ENCODE assay signal across 19 cellular contexts in the genomic region with DNA sequence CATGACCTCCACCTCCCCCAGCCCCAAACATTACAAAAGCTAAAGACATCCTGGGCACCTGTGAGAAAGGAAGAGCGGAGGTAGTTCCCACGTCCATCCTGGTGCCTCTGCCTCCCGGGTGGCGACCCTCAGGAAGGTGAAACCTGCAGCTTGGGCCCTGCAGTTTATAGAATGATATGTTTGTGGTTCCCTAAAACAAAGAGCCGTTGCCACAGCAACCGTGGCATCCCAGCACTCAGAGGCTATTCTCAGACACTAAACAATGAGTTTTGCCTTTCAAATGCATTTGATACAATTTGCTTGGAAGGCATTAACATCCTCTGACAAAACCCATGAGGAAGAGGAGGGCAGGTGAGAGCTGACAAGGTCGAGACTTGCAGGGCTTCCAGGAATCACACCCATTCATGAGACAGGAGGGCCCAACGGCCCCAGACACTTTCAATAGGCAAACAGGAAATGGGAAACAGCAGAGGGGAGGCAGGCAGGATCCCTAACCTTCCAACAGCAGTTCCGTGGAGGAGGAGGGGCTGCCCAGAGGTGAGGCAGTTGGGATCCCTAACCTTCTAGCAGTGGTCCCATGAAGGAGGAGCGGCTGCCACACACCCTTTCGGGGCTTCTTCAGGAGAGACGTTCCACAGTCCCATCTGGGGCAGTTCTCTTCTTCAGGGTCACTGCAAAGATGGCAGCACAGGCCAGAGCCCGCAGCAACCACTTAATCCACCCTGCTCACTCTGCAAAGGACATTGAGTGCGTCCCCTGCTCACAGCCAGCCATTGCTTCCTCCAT.
DNase-seq lines count a peak whose midpoint lies in the region; ATAC-seq lines count a peak whose summit lies in the region.
"Had no signal": no experiment of that assay in that cellular context is flagged by ENCODE, and none has a peak within 500 bp of the region (broad histone marks: within the 10 kb centered on the region; RNA-seq: fewer than 3 reads in every experiment).

No MANE protein-coding gene starts in this region.

- H4K20me1 ChIP-seq in BLaER1, result no peaks in the 10 kb centered on the region

- H3K4me3 ChIP-seq in BLaER1, result no peak overlapping the region
- no peak overlapping the region for H3K4me3 ChIP-seq in HUES48 (ENCODE audit: low read depth, low read length)
- no peak overlapping the region for H3K4me3 ChIP-seq in iPS DF 6.9 (ENCODE audit: low read length)
- H3K4me3 ChIP-seq: GM23248, lung had no signal

- H3K27me3 ChIP-seq in BLaER1, result no peaks in the 10 kb centered on the region
- H3K27me3 ChIP-seq in HUES48 (ENCODE audit: control insufficient read depth, insufficient read depth, low read length), result no peaks in the 10 kb centered on the region
- H3K27me3 ChIP-seq in iPS DF 6.9 (ENCODE audit: control insufficient read depth, insufficient read depth, low read length), result no peaks in the 10 kb centered on the region

- DNase-seq in NCI-H774 (lab: John Stamatoyannopoulos, UW), result peak; percentile 59
- DNase-seq in iPS DF 6.9 (ENCODE audit: low read depth, low spot score), result peak; percentile 25
- no peak for DNase-seq in HUDEP-2 (lab: John Stamatoyannopoulos, UW; ENCODE audit: unreplicated experiment in 76 of 76)
- DNase-seq in Right ventricle myocardium superior, result no peak
- no peak for DNase-seq in activated CD8-positive, alpha-beta memory T cell treated with anti-CD3 and anti-CD28 coated beads, Interleukin-2, amount 50 U/mL, for 48 hours
- DNase-seq in GOT3 (lab: John Stamatoyannopoulos, UW), result no peak
- DNase-seq: activated B cell treated with CpG ODN at 0.5 μM for 24 hours; activated CD8-positive, alpha-beta T cell treated with anti-CD3 and anti-CD28 coated beads, Interleukin-2, amount 10 ng/mL, durations not matched to agents 7 days and 5 days; activated naive CD8-positive, alpha-beta T cell treated with anti-CD3 and anti-CD28 coated beads, Interleukin-2, amount 50 U/mL, for 24 hours; CD8-positive, alpha-beta T cell; GM23248; naive B cell; NCI-H2171 treated with DMSO at 0.1 percent for 48 hours; SHP77 treated with DMSO at 0.1 percent for 48 hours; stimulated activated CD4-positive, alpha-beta T cell treated with anti-CD3 and anti-CD28 coated beads, Interleukin-2, amount 100 ng/mL, for 48 hours; T-helper 2 cell had no signal

- intact Hi-C loops in Right ventricle myocardium superior (cut with DNase I), result no loop called here

- H3K4me1 ChIP-seq in BLaER1 (peaks cover 53% of the 10 kb centered on the region), HUES48 (ENCODE audit: control insufficient read depth, insufficient read depth, low read length) (peaks cover 22% of the 10 kb centered on the region), iPS DF 6.9 (ENCODE audit: control insufficient read depth, insufficient read depth, low read length) (peaks cover 16% of the 10 kb centered on the region)

- ATAC-seq in Right ventricle myocardium superior (ENCODE audit: poor library complexity), result no peak
- ATAC-seq: activated CD8-positive, alpha-beta T cell treated with anti-CD3 and anti-CD28 coated beads, Interleukin-2, amount 10 ng/mL, durations not matched to agents 7 days and 5 days; activated naive CD8-positive, alpha-beta T cell treated with anti-CD3 and anti-CD28 coated beads, Interleukin-2, amount 50 U/mL, for 24 hours; CD8-positive, alpha-beta T cell had no signal

- H3K36me3 ChIP-seq in BLaER1, result no peaks in the 10 kb centered on the region
- no peaks in the 10 kb centered on the region for H3K36me3 ChIP-seq in HUES48 (ENCODE audit: control insufficient read depth, insufficient read depth, low read length)
- no peaks in the 10 kb centered on the region for H3K36me3 ChIP-seq in iPS DF 6.9 (ENCODE audit: control insufficient read depth, insufficient read depth, low read length)

- H3K9ac ChIP-seq in BLaER1, result no peak overlapping the region
- no peak overlapping the region for H3K9ac ChIP-seq in HUES48 (ENCODE audit: low read depth, low read length)
- H3K9ac ChIP-seq: GM23248 had no signal

- no CpG with 5 or more reads among the region's 14 CpGs for WGBS in iPS DF 6.9 (ENCODE audit: insufficient coverage, insufficient read length)

- H3K9me3 ChIP-seq in BLaER1, result no peaks in the 10 kb centered on the region
- no peaks in the 10 kb centered on the region for H3K9me3 ChIP-seq in HUES48 (ENCODE audit: control insufficient read depth, insufficient read depth, low read length)
- no peaks in the 10 kb centered on the region for H3K9me3 ChIP-seq in iPS DF 6.9 (ENCODE audit: control insufficient read depth, insufficient read depth, low read length)

- H3K27ac ChIP-seq in BLaER1 (no peak overlapping the region), HUES48 (ENCODE audit: low read depth, low read length) (peak overlapping the region; percentile 59), iPS DF 6.9 (ENCODE audit: low read length) (no peak overlapping the region)
- H3K27ac ChIP-seq: GM23248 had no signal

- H3K4me2 ChIP-seq in BLaER1, result peak overlapping the region; percentile 31

Comparison
In these comparisons a context has a peak if more than half of its experiments do, and no peak if none do; other contexts are left out.
1. DNase-seq: peak in NCI-H774 (single experiment) and iPS DF 6.9 (single experiment); none in HUDEP-2 (0 of 76), Right ventricle myocardium superior (single experiment), activated CD8-positive, alpha-beta memory T cell treated with anti-CD3 and anti-CD28 coated beads, Interleukin-2, amount 50 U/mL, for 48 hours (single experiment) and GOT3 (single experiment).